9 cellular contexts compared by ENCODE assay signal in the genomic region with DNA sequence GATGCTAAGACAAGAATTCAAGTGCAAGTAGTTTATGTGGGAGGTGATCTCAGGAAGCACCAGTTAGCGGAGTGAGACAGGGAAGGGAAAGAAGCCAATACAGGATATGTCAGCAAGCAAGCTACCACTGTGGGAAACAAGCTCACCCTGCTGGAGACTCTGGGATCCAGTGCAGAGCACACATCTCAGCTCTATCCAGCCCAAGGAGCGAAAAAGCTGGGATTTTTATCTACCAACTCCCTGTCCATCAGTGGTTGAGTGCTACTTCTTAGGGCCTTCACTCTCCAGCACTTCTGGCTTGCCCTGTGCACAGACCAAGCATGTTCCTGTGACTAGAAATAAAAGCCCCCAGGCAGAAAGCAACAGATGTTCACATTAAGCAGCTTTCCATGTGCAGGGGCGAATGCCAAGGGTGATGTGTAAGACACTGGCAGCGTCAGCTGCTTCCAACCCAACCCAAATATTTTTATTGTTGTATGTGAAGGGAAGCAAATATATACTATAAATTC. TPM values are rescaled to one million over a fixed set of nuclear protein-coding genes. Genes with fewer than 3 reads are reported as not detected.
DNase-seq lines count a peak whose midpoint lies in the region; ATAC-seq, FAIRE-seq and TF ChIP-seq lines count a peak whose summit lies in the region.
"Had no signal": no experiment of that assay in that cellular context is flagged by ENCODE, and none has a peak within 500 bp of the region (broad histone marks: within the 10 kb centered on the region; RNA-seq: fewer than 3 reads in every experiment).

No MANE protein-coding gene starts in this region.

- no peaks in the 10 kb centered on the region for H3K9me3 ChIP-seq in GM12878 (replicated peaks; ENCODE audit: control insufficient read depth, insufficient read depth, low read length)

- no peaks in the 10 kb centered on the region for H3K9me3 Mint-ChIP-seq in activated T-cell treated with anti-CD3 and anti-CD28 coated beads, Interleukin-2, amount 50 U/mL, for 4 hours

- H3K9ac ChIP-seq in GM12878 (ENCODE audit: control insufficient read depth, insufficient read depth, low read length) = no peak overlapping the region

- H4K20me1 ChIP-seq in GM12878 (ENCODE audit: control insufficient read depth, insufficient read depth) = no peaks in the 10 kb centered on the region

- no peaks in the 10 kb centered on the region for H3K4me1 Mint-ChIP-seq in activated T-cell treated with anti-CD3 and anti-CD28 coated beads, Interleukin-2, amount 50 U/mL, for 4 hours (ENCODE audit: low read depth)

- no peak overlapping the region for H3K4me3 ChIP-seq in GM12878

- 19% methylated on average over 4 of the region's 4 CpGs for WGBS in GM12878 (ENCODE audit: insufficient coverage, insufficient replicate concordance, low lambda C conversion rate, missing lambda C conversion rate)

- no peaks in the 10 kb centered on the region for H3K4me1 ChIP-seq in GM12878 (ENCODE audit: control insufficient read depth, insufficient read depth, low read length)

- no peak for TF ChIP-seq RAD21 in GM12878 (IDR thresholded peaks at IDR 0.05; ENCODE audit: insufficient read depth, low read depth, low read length)

- no TSS peak for BruUV-seq in GM12878 (replicated peaks; lab: Mats Ljungman, UMichigan)

- no peak for ATAC-seq in GM12878
- no peak for ATAC-seq in activated T-cell treated with anti-CD3 and anti-CD28 coated beads, Interleukin-2, amount 50 U/mL, for 4 hours

- FAIRE-seq in GM12878 (lab: Jason Lieb, UNC) = no peak

- no peak for TF ChIP-seq POLR2A in GM12878 (IDR thresholded peaks at IDR 0.05; ENCODE audit: low read depth, low read length)

- SMC1A ChIA-PET in GM12878 (lab: Charles Lee; ENCODE audit: uncharacterized antibody, unreplicated experiment) = interaction anchor here (0.6 to 1.9 kb wide), 5 partner anchors 19 to 171 kb away, joined by 3 to 5 read pairs (median 4); no protein-coding TSS in a partner anchor

- H3K36me3 Mint-ChIP-seq in activated T-cell treated with anti-CD3 and anti-CD28 coated beads, Interleukin-2, amount 50 U/mL, for 4 hours (ENCODE audit: insufficient read depth) = no peaks in the 10 kb centered on the region

- RAD21 ChIA-PET in GM12878 (lab: Charles Lee; ENCODE audit: unreplicated experiment) = interaction anchor here (0.6 to 1.5 kb wide), 5 partner anchors 12 to 346 kb away, joined by 3 read pairs; no protein-coding TSS in a partner anchor

- H3K79me2 ChIP-seq in GM12878 (ENCODE audit: control insufficient read depth, insufficient read depth, low read length) = no peaks in the 10 kb centered on the region

- in situ Hi-C loops in KBM-7 (cut with MboI; ENCODE audit: low pct_unique_long_range_greater_than_20kb, low sequenced_read_pairs) = no loop called here
- in situ Hi-C loops in GM12878 (cut with MboI) = no loop called here

- no peak overlapping the region for H3K4me3 Mint-ChIP-seq in activated T-cell treated with anti-CD3 and anti-CD28 coated beads, Interleukin-2, amount 50 U/mL, for 4 hours

- H3K27ac ChIP-seq in GM12878 (ENCODE audit: control insufficient read depth, insufficient read depth) = no peak overlapping the region

- CTCF ChIA-PET in GM12878 (lab: Yijun Ruan, JAX) = interaction anchor here (0.9 to 1.4 kb wide), 2 partner anchors 9 to 14 kb away, joined by 3 to 4 read pairs; no protein-coding TSS in a partner anchor

- intact Hi-C loops in GM12878 (cut with micrococcal nuclease; ENCODE audit: unreplicated experiment) = no loop called here

- H2AFZ ChIP-seq in GM12878 (ENCODE audit: control insufficient read depth, low read depth, low read length) = no peak overlapping the region

- DNase-seq in AG08396 (ENCODE audit: low spot score) (peak; percentile 77), KBM-7 (peak; percentile 61), GM12878 (ENCODE audit: low read depth, low spot score) (no peak), kidney glomerular epithelial cell (lab: John Stamatoyannopoulos, UW) (peak; percentile 82), NCI-H2081 treated with DMSO at 0.1 percent for 48 hours (lab: John Stamatoyannopoulos, UW) (no peak), activated T-cell treated with anti-CD3 and anti-CD28 coated beads for 4 hours (no peak), NCI-H510A treated with DMSO at 0.1 percent for 48 hours (lab: John Stamatoyannopoulos, UW) (no peak)
- DNase-seq in activated T-cell treated with anti-CD3 and anti-CD28 coated beads, Interleukin-2, amount 50 U/mL, for 4 hours = no peak
- DNase-seq: NCI-H510A had no signal

- H3K36me3 ChIP-seq in GM12878 (ENCODE audit: control insufficient read depth in 2 of 2, insufficient read depth in 2 of 2, low read length in 1 of 2) = no peaks in the 10 kb centered on the region

- TF ChIP-seq CTCF in GM12878 (IDR thresholded peaks at IDR 0.05 in 2 of 3, conservative IDR thresholded peaks at IDR 0.05 in 1 of 3; ENCODE audit: control insufficient read depth in 2 of 3, extremely low read depth in 1 of 3, insufficient read depth in 1 of 3, low read depth in 3 of 3, low read length in 3 of 3) = peak in 2 of 3 experiments; percentile 15 to 38; a peak in 3 of 6 replicates

- no peak overlapping the region for H3K4me2 ChIP-seq in GM12878 (ENCODE audit: control insufficient read depth, insufficient read depth)

- no peaks in the 10 kb centered on the region for H3K27me3 Mint-ChIP-seq in activated T-cell treated with anti-CD3 and anti-CD28 coated beads, Interleukin-2, amount 50 U/mL, for 4 hours (ENCODE audit: low read depth)

- no peaks in the 10 kb centered on the region for H3K27me3 ChIP-seq in GM12878 (replicated peaks in 1 of 2; ENCODE audit: control insufficient read depth in 2 of 2, insufficient read depth in 2 of 2, low read length in 1 of 2)

- no peak for TF ChIP-seq EP300 in GM12878 (IDR thresholded peaks at IDR 0.05; ENCODE audit: borderline replicate concordance in 1 of 2, control insufficient read depth in 1 of 2, low read depth in 2 of 2, low read length in 2 of 2)

- POLR2A ChIA-PET in GM12878 (lab: Charles Lee) = interaction anchor here (0.6 to 0.7 kb wide), 4 partner anchors 17 to 1297 kb away, joined by 3 to 6 read pairs (median 4); no protein-coding TSS in a partner anchor

TF ChIP-seq in GM12878, 131 proteins besides CTCF, POLR2A, EP300 and RAD21 (continues in another document):
- TF ChIP-seq CHD4 (IDR thresholded peaks at IDR 0.05) = no peak
- no peak for TF ChIP-seq BHLHE40 (IDR thresholded peaks at IDR 0.05; ENCODE audit: borderline replicate concordance in 1 of 2, low read depth in 2 of 2, low read length in 1 of 2)
- TF ChIP-seq, protein P1, sequence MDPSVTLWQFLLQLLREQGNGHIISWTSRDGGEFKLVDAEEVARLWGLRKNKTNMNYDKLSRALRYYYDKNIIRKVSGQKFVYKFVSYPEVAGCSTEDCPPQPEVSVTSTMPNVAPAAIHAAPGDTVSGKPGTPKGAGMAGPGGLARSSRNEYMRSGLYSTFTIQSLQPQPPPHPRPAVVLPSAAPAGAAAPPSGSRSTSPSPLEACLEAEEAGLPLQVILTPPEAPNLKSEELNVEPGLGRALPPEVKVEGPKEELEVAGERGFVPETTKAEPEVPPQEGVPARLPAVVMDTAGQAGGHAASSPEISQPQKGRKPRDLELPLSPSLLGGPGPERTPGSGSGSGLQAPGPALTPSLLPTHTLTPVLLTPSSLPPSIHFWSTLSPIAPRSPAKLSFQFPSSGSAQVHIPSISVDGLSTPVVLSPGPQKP (IDR thresholded peaks at IDR 0.05; ENCODE audit: low read depth, low read length) = no peak
- TF ChIP-seq SMARCA5 (IDR thresholded peaks at IDR 0.05) = no peak
- TF ChIP-seq IKZF1 (conservative IDR thresholded peaks at IDR 0.05) = no peak
- no peak for TF ChIP-seq SP1 (IDR thresholded peaks at IDR 0.05; ENCODE audit: low read depth, low read length)
- no peak for TF ChIP-seq MYB (IDR thresholded peaks at IDR 0.05; ENCODE audit: borderline replicate concordance, low read depth, low read length)

RNA-seq across cellular contexts. Expression of a gene that starts 10.8 kb away (rescaled TPM):
- 15.1 and 15.9 TPM in 2 replicates for total RNA-seq in GM12878 (2013; cell fraction: nucleolus; rRNA removed)
- 2.0 and 2.1 TPM in 2 replicates for total RNA-seq in GM12878 (2014; rRNA removed)
- 1.5 TPM in 2 replicates for total RNA-seq in GM12878 (2014; rRNA removed; fragmentation: Illumina TruSeq; extraction: Trizol)
- 4.9 and 5.4 TPM in 2 replicates for total RNA-seq in GM12878 (2021)
- polyA plus RNA-seq in GM12878 (2011; ENCODE audit: low read depth) = 3.3 TPM
- polyA plus RNA-seq in GM12878 (2011; rRNA removed) = 1.7 and 2.3 TPM in 2 replicates
- 1.6 and 2.8 TPM in 2 replicates for polyA plus RNA-seq in GM12878 (2011; cell fraction: cytosol; rRNA removed)
- 2.3 and 2.6 TPM in 2 replicates for polyA plus RNA-seq in GM12878 (2011; cell fraction: nucleus; rRNA removed)
- polyA plus RNA-seq in GM12878 (2012) = 4.2 and 4.8 TPM in 2 replicates
- polyA plus RNA-seq in GM12878 (2014; fragmentation: Illumina TruSeq; extraction: Trizol) = 2.2 and 2.7 TPM in 2 replicates
- polyA plus RNA-seq in GM12878 (2014; fragmentation: Nextera tagmentation; extraction: Ambion mirVana) = 1 to 10 TPM; 1.4 to 1.7 TPM
- polyA plus RNA-seq in GM12878 (2014; rRNA removed) = 1.5 and 2.6 TPM in 2 replicates
- polyA plus RNA-seq in GM12878 (2016; fragmentation: Nextera tagmentation; extraction: Ambion mirVana) = 1 to 10 TPM; 4.2 to 4.3 TPM
- polyA minus RNA-seq in GM12878 (2011; rRNA and poly(A)+ RNA removed) = 1.5 and 1.9 TPM in 2 replicates
- 0.94 and 1.5 TPM in 2 replicates for polyA minus RNA-seq in GM12878 (2011; cell fraction: cytosol; rRNA and poly(A)+ RNA removed)
- polyA minus RNA-seq in GM12878 (2011; cell fraction: nucleus; rRNA and poly(A)+ RNA removed) = 1.1 TPM in 2 replicates
- total RNA-seq in activated T-cell treated with anti-CD3 and anti-CD28 coated beads, Interleukin-2, amount 50 U/mL, for 4 hours = 1 to 10 TPM; 5.2 to 7.3 (median 7.2) TPM

Comparison
In these comparisons a context has a peak if more than half of its experiments do, and no peak if none do; other contexts are left out.
1. DNase-seq: peak in AG08396 (single experiment), KBM-7 (single experiment) and kidney glomerular epithelial cell (single experiment); none in GM12878 (single experiment), NCI-H2081 treated with DMSO at 0.1 percent for 48 hours (single experiment), activated T-cell treated with anti-CD3 and anti-CD28 coated beads for 4 hours (single experiment), NCI-H510A treated with DMSO at 0.1 percent for 48 hours (single experiment) and activated T-cell treated with anti-CD3 and anti-CD28 coated beads, Interleukin-2, amount 50 U/mL, for 4 hours (single experiment).